In genomic region chr21:43750339-43751033, GRCh38 we compare ENCODE assay signal across 19 cellular contexts. TPM values are rescaled to one million over a fixed set of nuclear protein-coding genes. Genes with fewer than 3 reads are reported as not detected.
DNase-seq lines count a peak whose midpoint lies in the region; ATAC-seq, FAIRE-seq and TF ChIP-seq lines count a peak whose summit lies in the region.
"Had no signal": no experiment of that assay in that cellular context is flagged by ENCODE, and none has a peak within 500 bp of the region (broad histone marks: within the 10 kb centered on the region; RNA-seq: fewer than 3 reads in every experiment).

No MANE protein-coding gene starts in this region.

- H3K27ac ChIP-seq in HepG2 (ENCODE audit: extremely low read length, insufficient read depth, low read length) (no peak overlapping the region), right lobe of liver (no peak overlapping the region), RWPE1 (peak overlapping the region; percentile 62)
- no peak overlapping the region for H3K27ac ChIP-seq in naive thymus-derived CD4-positive, alpha-beta T cell (ENCODE audit: low read depth, low read length)
- H3K27ac ChIP-seq: GM23248, SJCRH30 had no signal

- H3K4me3 ChIP-seq in HepG2 (replicated peaks in 1 of 3; ENCODE audit: insufficient read depth in 1 of 3, low read depth in 2 of 3, low read length in 3 of 3) = no peak overlapping the region
- no peak overlapping the region for H3K4me3 ChIP-seq in right lobe of liver
- H3K4me3 ChIP-seq in naive thymus-derived CD4-positive, alpha-beta T cell (ENCODE audit: low read length) = no peak overlapping the region
- H3K4me3 ChIP-seq: A549, GM23248, SJCRH30 had no signal

- CTCF ChIA-PET in HepG2 (lab: Yijun Ruan, JAX; ENCODE audit: low intra/inter-chr PET ratio, low total read pairs) = no interaction called here
- CTCF ChIA-PET in RWPE1 (lab: Yijun Ruan, JAX) = no interaction called here
- CTCF ChIA-PET in naive thymus-derived CD4-positive, alpha-beta T cell (lab: Charles Lee) = no interaction called here

- DNase-seq in HepG2 (ENCODE audit: low spot score) = no peak
- DNase-seq in right lobe of liver = no peak
- no peak for DNase-seq in RWPE1 (ENCODE audit: low spot score)
- DNase-seq in endothelial cell (ENCODE audit: low spot score) = no peak
- no peak for DNase-seq in urothelium cell line (ENCODE audit: low spot score)
- no peak for DNase-seq in GF-D8 (lab: John Stamatoyannopoulos, UW)
- no peak for DNase-seq in activated effector memory CD4-positive, alpha-beta T cell treated with anti-CD3 and anti-CD28 coated beads, Interleukin-2, amount 50 U/mL, for 16 hours
- DNase-seq in naive thymus-derived CD4-positive, alpha-beta T cell = no peak
- DNase-seq: Calu3; CD4-positive, CD25-positive, alpha-beta regulatory T cell; GM23248; KBM-7; NCI-H1092; NCI-H1694; NCI-H345; NCI-H526 treated with DMSO at 0.1 percent for 48 hours; RPMI8226; SJCRH30 had no signal

- H3K9ac ChIP-seq in HepG2 (ENCODE audit: insufficient read depth, low read depth, low read length) = no peak overlapping the region
- H3K9ac ChIP-seq: GM23248 had no signal

- no peaks in the 10 kb centered on the region for H3K9me3 Mint-ChIP-seq in endothelial cell (ENCODE audit: unreplicated experiment)
- H3K9me3 Mint-ChIP-seq in naive thymus-derived CD4-positive, alpha-beta T cell = no peaks in the 10 kb centered on the region
- H3K9me3 Mint-ChIP-seq: CD4-positive, CD25-positive, alpha-beta regulatory T cell had no signal

- 95% methylated on average over 16 of the region's 28 CpGs for WGBS in HepG2 (ENCODE audit: low lambda C conversion rate)
- 60% methylated on average over 3 of the region's 28 CpGs for WGBS in right lobe of liver (ENCODE audit: insufficient coverage, low coverage, low lambda C conversion rate, missing lambda C conversion rate)

- peak overlapping the region; percentile 36 for H3K27ac Mint-ChIP-seq in endothelial cell (ENCODE audit: unreplicated experiment)
- H3K27ac Mint-ChIP-seq in naive thymus-derived CD4-positive, alpha-beta T cell = peak overlapping the region in 4 of 9 donors; percentile 14 to 60 (median 38)

- H3K4me1 ChIP-seq in HepG2 (ENCODE audit: insufficient read depth, low read length) (no peaks in the 10 kb centered on the region), right lobe of liver (no peaks in the 10 kb centered on the region)
- H3K4me1 ChIP-seq in naive thymus-derived CD4-positive, alpha-beta T cell (ENCODE audit: control insufficient read depth in 2 of 2, insufficient read depth in 2 of 2, low read length in 2 of 2) = no peaks in the 10 kb centered on the region

- peak overlapping the region; percentile 65 for H3K4me3 Mint-ChIP-seq in endothelial cell (ENCODE audit: unreplicated experiment)
- H3K4me3 Mint-ChIP-seq in naive thymus-derived CD4-positive, alpha-beta T cell = no peak overlapping the region
- H3K4me3 Mint-ChIP-seq: CD4-positive, CD25-positive, alpha-beta regulatory T cell had no signal

- TF ChIP-seq CTCF in HepG2 (CRISPR knock-in tag; IDR thresholded peaks at IDR 0.05) (no peak), right lobe of liver (IDR thresholded peaks at IDR 0.05) (no peak), RWPE1 (conservative IDR thresholded peaks at IDR 0.05; ENCODE audit: low read depth) (no peak), endothelial cell (IDR thresholded peaks at IDR 0.05; ENCODE audit: unreplicated experiment) (no peak)

- POLR2A ChIA-PET in HepG2 (lab: Yijun Ruan, JAX) = no interaction called here
- POLR2A ChIA-PET in RWPE1 (lab: Yijun Ruan, JAX; ENCODE audit: low non-redundant PET) = no interaction called here
- POLR2A ChIA-PET in naive thymus-derived CD4-positive, alpha-beta T cell (lab: Charles Lee) = no interaction called here

- FAIRE-seq in HepG2 (lab: Jason Lieb, UNC) = no peak
- FAIRE-seq in urothelium cell line (lab: Jason Lieb, UNC) = peak; percentile 50
- FAIRE-seq: A549 had no signal

- H3K9me3 ChIP-seq in HepG2 (ENCODE audit: low read length) (no peaks in the 10 kb centered on the region), right lobe of liver (no peaks in the 10 kb centered on the region)
- no peaks in the 10 kb centered on the region for H3K9me3 ChIP-seq in naive thymus-derived CD4-positive, alpha-beta T cell (ENCODE audit: control insufficient read depth in 2 of 3, low read length in 3 of 3)
- H3K9me3 ChIP-seq: A549, SJCRH30 had no signal

- peaks cover 22% of the 10 kb centered on the region for H3K36me3 Mint-ChIP-seq in endothelial cell (ENCODE audit: low read depth, unreplicated experiment)
- peaks cover 0 to 39% (median 10%) of the 10 kb centered on the region in 5 donors for H3K36me3 Mint-ChIP-seq in naive thymus-derived CD4-positive, alpha-beta T cell

- H3K4me2 ChIP-seq in HepG2 (ENCODE audit: low read depth, low read length) = no peak overlapping the region
- H3K4me2 ChIP-seq: A549 had no signal

- no peak for TF ChIP-seq RAD21 in HepG2 (CRISPR knock-in tag; IDR thresholded peaks at IDR 0.05)

- no TSS peak for BruUV-seq in HepG2 (replicated peaks; lab: Mats Ljungman, UMichigan)

- H3K79me2 ChIP-seq in HepG2 (ENCODE audit: insufficient read depth, low read length) = no peaks in the 10 kb centered on the region

- no peaks in the 10 kb centered on the region for H4K20me1 ChIP-seq in HepG2 (ENCODE audit: insufficient read depth, low read length)

- H3K36me3 ChIP-seq in HepG2 (replicated peaks in 1 of 2; ENCODE audit: control insufficient read depth in 1 of 2, insufficient read depth in 2 of 2, low read length in 2 of 2) (peaks cover 42 to 82% of the 10 kb centered on the region in 2 experiments), right lobe of liver (peaks cover 0 to 68% (median 10%) of the 10 kb centered on the region in 4 donors)
- H3K36me3 ChIP-seq in naive thymus-derived CD4-positive, alpha-beta T cell (ENCODE audit: control insufficient read depth in 2 of 3, insufficient read depth in 3 of 3, low read length in 3 of 3) = peaks cover 0 to 76% (median 0%) of the 10 kb centered on the region in 3 experiments

- intact Hi-C loops in HepG2 (cut with micrococcal nuclease; ENCODE audit: unreplicated experiment) = no loop called here
- intact Hi-C loops in right lobe of liver (cut with DNase I) = loop anchor here in 1 of 2 donors (10.0 kb wide), 1 partner anchor 56 kb away; no protein-coding TSS in a partner anchor
- intact Hi-C loops in naive thymus-derived CD4-positive, alpha-beta T cell (cut with micrococcal nuclease) = no loop called here

- H3K4me1 Mint-ChIP-seq in endothelial cell (ENCODE audit: unreplicated experiment) = no peaks in the 10 kb centered on the region
- H3K4me1 Mint-ChIP-seq in naive thymus-derived CD4-positive, alpha-beta T cell = no peaks in the 10 kb centered on the region
- H3K4me1 Mint-ChIP-seq: CD4-positive, CD25-positive, alpha-beta regulatory T cell had no signal

- no peak overlapping the region for H2AFZ ChIP-seq in HepG2 (ENCODE audit: low read length)
- H2AFZ ChIP-seq: GM23248 had no signal

- ATAC-seq in HepG2 = no peak
- ATAC-seq in right lobe of liver = no peak
- no peak for ATAC-seq in naive thymus-derived CD4-positive, alpha-beta T cell
- ATAC-seq: A549 had no signal

- no peak for TF ChIP-seq EP300 in HepG2 (IDR thresholded peaks at IDR 0.05; ENCODE audit: low read depth in 2 of 2, low read length in 2 of 2)
- no peak for TF ChIP-seq EP300 in HepG2 (CRISPR knock-in tag; IDR thresholded peaks at IDR 0.05; ENCODE audit: borderline replicate concordance)

- TF ChIP-seq POLR2A in HepG2 (IDR thresholded peaks at IDR 0.05; ENCODE audit: insufficient read depth in 1 of 2, low read depth in 2 of 2, low read length in 2 of 2) = peak in 1 of 2 experiments; percentile 41; a peak in 1 of 4 replicates
- TF ChIP-seq POLR2A in right lobe of liver (IDR thresholded peaks at IDR 0.05) = no peak

- H3K27me3 ChIP-seq in HepG2 (ENCODE audit: control insufficient read depth in 1 of 2, insufficient read depth in 2 of 2, low read length in 2 of 2) (no peaks in the 10 kb centered on the region), right lobe of liver (no peaks in the 10 kb centered on the region)
- H3K27me3 ChIP-seq in naive thymus-derived CD4-positive, alpha-beta T cell (ENCODE audit: control insufficient read depth in 2 of 2, insufficient read depth in 2 of 2, low read length in 2 of 2) = no peaks in the 10 kb centered on the region
- H3K27me3 ChIP-seq: SJCRH30 had no signal

- in situ Hi-C loops in HepG2 (cut with HindIII; ENCODE audit: extremely low pct_ligation_motif_present, low pct_unique_long_range_greater_than_20kb) = no loop called here

- H3K27me3 Mint-ChIP-seq in endothelial cell (ENCODE audit: unreplicated experiment) = peaks cover 4% of the 10 kb centered on the region
- H3K27me3 Mint-ChIP-seq in naive thymus-derived CD4-positive, alpha-beta T cell = no peaks in the 10 kb centered on the region
- H3K27me3 Mint-ChIP-seq: CD4-positive, CD25-positive, alpha-beta regulatory T cell had no signal

RNA-seq across cellular contexts. Expression of gene CSTB, which starts 25.6 kb away (rescaled TPM):
- total RNA-seq in HepG2 (2016; rRNA removed; fragmentation: Illumina TruSeq; extraction: Trizol) (11.7 and 15.8 TPM in 2 replicates), right lobe of liver (100 to 1,000 TPM in 1 of 6 experiments, 10 to 100 TPM in 5; 16.6 to 137 (median 23.2) TPM), endothelial cell (ENCODE audit: unreplicated experiment) (66.5 TPM)
- total RNA-seq in HepG2 (2016; cell fraction: cytosol; rRNA removed; fragmentation: Illumina TruSeq; extraction: Trizol; ENCODE audit: low read depth) = 8.0 and 9.1 TPM in 2 replicates
- total RNA-seq in HepG2 (2016; cell fraction: insoluble cytoplasmic fraction; rRNA removed; fragmentation: Illumina TruSeq; extraction: Trizol) = 11.9 and 14.9 TPM in 2 replicates
- total RNA-seq in HepG2 (2016; cell fraction: membrane; rRNA removed; fragmentation: Illumina TruSeq; extraction: Trizol) = 9.8 and 11.8 TPM in 2 replicates
- total RNA-seq in HepG2 (2016; cell fraction: nucleus; rRNA removed; fragmentation: Illumina TruSeq; extraction: Trizol) = 6.6 and 7.1 TPM in 2 replicates
- 94.1 and 110 TPM in 2 replicates for polyA plus RNA-seq in HepG2 (2011; rRNA removed)
- 129 and 137 TPM in 2 replicates for polyA plus RNA-seq in HepG2 (2011; cell fraction: cytosol; rRNA removed)
- polyA plus RNA-seq in HepG2 (2011; cell fraction: nucleus; rRNA removed) = 53.4 and 59.2 TPM in 2 replicates
- polyA plus RNA-seq in HepG2 (2012) = 58.7 and 69.9 TPM in 2 replicates
- 34.3 and 43.0 TPM in 2 replicates for polyA plus RNA-seq in HepG2 (2016; cell fraction: cytosol; fragmentation: Illumina TruSeq; extraction: Trizol; ENCODE audit: low read depth)
- 53.0 and 57.2 TPM in 2 replicates for polyA plus RNA-seq in HepG2 (2016; cell fraction: insoluble cytoplasmic fraction; fragmentation: Illumina TruSeq; extraction: Trizol; ENCODE audit: low read depth)
- polyA plus RNA-seq in HepG2 (2016; cell fraction: membrane; fragmentation: Illumina TruSeq; extraction: Trizol; ENCODE audit: low read depth) = 32.8 and 40.2 TPM in 2 replicates
- 34.9 and 36.2 TPM in 2 replicates for polyA plus RNA-seq in HepG2 (2016; cell fraction: nucleus; fragmentation: Illumina TruSeq; extraction: Trizol; ENCODE audit: insufficient read depth, low read depth)
- 37.2 and 51.7 TPM in 2 replicates for polyA minus RNA-seq in HepG2 (2011; rRNA and poly(A)+ RNA removed; ENCODE audit: low replicate concordance)
- 24.0 and 25.6 TPM in 2 replicates for polyA minus RNA-seq in HepG2 (2011; cell fraction: cytosol; rRNA and poly(A)+ RNA removed)
- 9.0 and 15.4 TPM in 2 replicates for polyA minus RNA-seq in HepG2 (2011; cell fraction: nucleus; rRNA and poly(A)+ RNA removed)
- 10 to 100 TPM; 14.7 to 66.5 (median 36.6) TPM for total RNA-seq in naive thymus-derived CD4-positive, alpha-beta T cell
- polyA plus RNA-seq in naive thymus-derived CD4-positive, alpha-beta T cell = 10 to 100 TPM; 52.2 to 59.7 TPM

RNA-seq across cellular contexts. Expression of gene PDXK, which starts 31.6 kb away (rescaled TPM):
- total RNA-seq in HepG2 (2016; rRNA removed; fragmentation: Illumina TruSeq; extraction: Trizol) (114 and 151 TPM in 2 replicates), right lobe of liver (10 to 100 TPM; 52.9 to 87.5 (median 58.9) TPM), endothelial cell (ENCODE audit: unreplicated experiment) (72.0 TPM)
- total RNA-seq in HepG2 (2016; cell fraction: cytosol; rRNA removed; fragmentation: Illumina TruSeq; extraction: Trizol; ENCODE audit: low read depth) = 28.6 and 35.2 TPM in 2 replicates
- 115 and 149 TPM in 2 replicates for total RNA-seq in HepG2 (2016; cell fraction: insoluble cytoplasmic fraction; rRNA removed; fragmentation: Illumina TruSeq; extraction: Trizol)
- 62.0 and 68.5 TPM in 2 replicates for total RNA-seq in HepG2 (2016; cell fraction: membrane; rRNA removed; fragmentation: Illumina TruSeq; extraction: Trizol)
- total RNA-seq in HepG2 (2016; cell fraction: nucleus; rRNA removed; fragmentation: Illumina TruSeq; extraction: Trizol) = 61.1 and 71.3 TPM in 2 replicates
- polyA plus RNA-seq in HepG2 (2011; rRNA removed) = 165 and 184 TPM in 2 replicates
- polyA plus RNA-seq in HepG2 (2011; cell fraction: cytosol; rRNA removed) = 146 and 162 TPM in 2 replicates
- polyA plus RNA-seq in HepG2 (2011; cell fraction: nucleus; rRNA removed) = 215 and 264 TPM in 2 replicates
- polyA plus RNA-seq in HepG2 (2012) = 82.4 and 87.9 TPM in 2 replicates
- polyA plus RNA-seq in HepG2 (2016; cell fraction: cytosol; fragmentation: Illumina TruSeq; extraction: Trizol; ENCODE audit: low read depth) = 45.4 and 55.7 TPM in 2 replicates
- polyA plus RNA-seq in HepG2 (2016; cell fraction: insoluble cytoplasmic fraction; fragmentation: Illumina TruSeq; extraction: Trizol; ENCODE audit: low read depth) = 135 and 141 TPM in 2 replicates
- 56.2 and 56.5 TPM in 2 replicates for polyA plus RNA-seq in HepG2 (2016; cell fraction: membrane; fragmentation: Illumina TruSeq; extraction: Trizol; ENCODE audit: low read depth)
- polyA plus RNA-seq in HepG2 (2016; cell fraction: nucleus; fragmentation: Illumina TruSeq; extraction: Trizol; ENCODE audit: insufficient read depth, low read depth) = 113 and 114 TPM in 2 replicates
- polyA minus RNA-seq in HepG2 (2011; rRNA and poly(A)+ RNA removed; ENCODE audit: low replicate concordance) = 159 and 241 TPM in 2 replicates
- 48.1 and 61.1 TPM in 2 replicates for polyA minus RNA-seq in HepG2 (2011; cell fraction: cytosol; rRNA and poly(A)+ RNA removed)
- 60.5 and 61.0 TPM in 2 replicates for polyA minus RNA-seq in HepG2 (2011; cell fraction: nucleus; rRNA and poly(A)+ RNA removed)
- total RNA-seq in naive thymus-derived CD4-positive, alpha-beta T cell = 100 to 1,000 TPM in 1 of 5 experiments, 10 to 100 TPM in 4; 71.1 to 103 (median 97.0) TPM
- 10 to 100 TPM; 27.8 to 40.3 TPM for polyA plus RNA-seq in naive thymus-derived CD4-positive, alpha-beta T cell

RNA-seq across cellular contexts. Expression of gene RRP1, which starts 38.9 kb away (rescaled TPM):
- total RNA-seq in HepG2 (2016; rRNA removed; fragmentation: Illumina TruSeq; extraction: Trizol) = 24.6 and 35.1 TPM in 2 replicates
- 16.9 and 17.1 TPM in 2 replicates for total RNA-seq in HepG2 (2016; cell fraction: cytosol; rRNA removed; fragmentation: Illumina TruSeq; extraction: Trizol; ENCODE audit: low read depth)
- total RNA-seq in HepG2 (2016; cell fraction: insoluble cytoplasmic fraction; rRNA removed; fragmentation: Illumina TruSeq; extraction: Trizol) = 24.1 and 32.9 TPM in 2 replicates
- 10.3 and 11.2 TPM in 2 replicates for total RNA-seq in HepG2 (2016; cell fraction: membrane; rRNA removed; fragmentation: Illumina TruSeq; extraction: Trizol)
- total RNA-seq in HepG2 (2016; cell fraction: nucleus; rRNA removed; fragmentation: Illumina TruSeq; extraction: Trizol) = 29.9 and 34.8 TPM in 2 replicates
- 20.1 and 22.2 TPM in 2 replicates for polyA plus RNA-seq in HepG2 (2011; rRNA removed)
- 11.2 and 11.3 TPM in 2 replicates for polyA plus RNA-seq in HepG2 (2011; cell fraction: cytosol; rRNA removed)
- 110 and 114 TPM in 2 replicates for polyA plus RNA-seq in HepG2 (2011; cell fraction: nucleus; rRNA removed)
- 22.7 and 27.0 TPM in 2 replicates for polyA plus RNA-seq in HepG2 (2012)
- 3.0 and 3.7 TPM in 2 replicates for polyA plus RNA-seq in HepG2 (2016; cell fraction: cytosol; fragmentation: Illumina TruSeq; extraction: Trizol; ENCODE audit: low read depth)
- 25.7 and 32.8 TPM in 2 replicates for polyA plus RNA-seq in HepG2 (2016; cell fraction: insoluble cytoplasmic fraction; fragmentation: Illumina TruSeq; extraction: Trizol; ENCODE audit: low read depth)
- 4.3 and 6.1 TPM in 2 replicates for polyA plus RNA-seq in HepG2 (2016; cell fraction: membrane; fragmentation: Illumina TruSeq; extraction: Trizol; ENCODE audit: low read depth)
- 70.6 and 74.1 TPM in 2 replicates for polyA plus RNA-seq in HepG2 (2016; cell fraction: nucleus; fragmentation: Illumina TruSeq; extraction: Trizol; ENCODE audit: insufficient read depth, low read depth)
- polyA minus RNA-seq in HepG2 (2011; rRNA and poly(A)+ RNA removed; ENCODE audit: low replicate concordance) = 9.8 and 26.9 TPM in 2 replicates
- 5.9 and 9.7 TPM in 2 replicates for polyA minus RNA-seq in HepG2 (2011; cell fraction: cytosol; rRNA and poly(A)+ RNA removed)
- polyA minus RNA-seq in HepG2 (2011; cell fraction: nucleus; rRNA and poly(A)+ RNA removed) = 27.0 and 37.2 TPM in 2 replicates
- total RNA-seq in right lobe of liver = 10 to 100 TPM in 4 of 6 experiments, 1 to 10 TPM in 2; 8.8 to 25.1 (median 12.9) TPM
- 21.0 TPM for total RNA-seq in endothelial cell (ENCODE audit: unreplicated experiment)
- 10 to 100 TPM; 24.2 to 33.1 (median 28.8) TPM for total RNA-seq in naive thymus-derived CD4-positive, alpha-beta T cell
- polyA plus RNA-seq in naive thymus-derived CD4-positive, alpha-beta T cell = 10 to 100 TPM; 10.1 to 21.8 TPM
